ENCODE assay signal across 18 cellular contexts in the genomic region with DNA sequence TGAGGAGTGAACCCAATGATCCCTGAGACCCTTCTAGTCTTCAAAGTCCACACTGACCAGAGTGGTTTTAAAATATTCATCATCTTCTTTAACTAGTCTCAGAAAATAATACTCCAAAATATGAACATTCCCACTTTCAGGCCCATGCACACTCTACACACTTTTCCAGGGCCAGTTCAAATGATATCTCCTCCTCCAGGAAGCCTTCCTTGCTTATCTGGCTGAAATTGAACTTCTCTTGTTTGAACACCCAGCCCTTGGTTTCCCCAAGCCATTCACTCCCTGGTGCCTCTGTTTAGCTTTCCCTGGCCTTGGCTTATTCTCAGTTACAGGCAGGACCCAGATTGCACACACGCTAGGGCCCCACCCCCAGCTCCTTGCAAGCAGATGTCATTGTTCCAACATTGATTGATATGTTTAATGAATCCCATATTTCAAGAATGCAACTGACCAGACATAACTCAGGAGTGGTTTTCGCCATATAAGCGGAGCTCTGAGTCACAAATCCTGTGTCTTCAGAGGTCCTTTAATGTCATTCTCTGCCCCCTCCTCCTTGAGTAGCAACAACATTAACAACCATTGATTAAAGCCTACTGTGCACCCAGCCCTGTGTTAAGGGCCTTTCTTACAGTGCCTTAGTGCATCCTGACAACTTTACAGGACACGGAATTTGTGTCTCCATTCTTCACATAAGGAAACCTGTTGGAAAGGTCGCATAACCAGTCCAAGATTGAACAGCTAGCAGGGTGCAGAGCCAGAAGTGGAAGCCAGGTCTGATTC. TPM values are rescaled to one million over a fixed set of nuclear protein-coding genes. Genes with fewer than 3 reads are reported as not detected.
DNase-seq lines count a peak whose midpoint lies in the region; TF ChIP-seq lines count a peak whose summit lies in the region.
"Had no signal": no experiment of that assay in that cellular context is flagged by ENCODE, and none has a peak within 500 bp of the region (broad histone marks: within the 10 kb centered on the region; RNA-seq: fewer than 3 reads in every experiment).

No MANE protein-coding gene starts in this region.

- H3K9ac ChIP-seq in mesenchymal stem cell (ENCODE audit: low read length), result no peak overlapping the region

- TF ChIP-seq POLR2A in vagina (IDR thresholded peaks at IDR 0.05), result no peak

- peak overlapping the region; percentile 69 for H3K4me2 ChIP-seq in mesenchymal stem cell (ENCODE audit: low read length, poor library complexity, severe bottlenecking)

- no peak overlapping the region for H2BK5ac ChIP-seq in mesenchymal stem cell (ENCODE audit: low read depth, low read length, poor library complexity, severe bottlenecking)

- H3K27me3 Mint-ChIP-seq in activated CD4-positive, alpha-beta T cell treated with anti-CD3 and anti-CD28 coated beads, Interleukin-2, amount 10 ng/mL, durations not matched to agents 7 days and 5 days, result peaks cover 61% of the 10 kb centered on the region

- H3K4me1 Mint-ChIP-seq in activated CD4-positive, alpha-beta T cell treated with anti-CD3 and anti-CD28 coated beads, Interleukin-2, amount 10 ng/mL, durations not matched to agents 7 days and 5 days, result no peaks in the 10 kb centered on the region

- H3K4me3 ChIP-seq in choroid plexus epithelial cell (ENCODE audit: low read depth, low read length) (peak overlapping the region; percentile 64), mesenchymal stem cell (ENCODE audit: insufficient read depth in 1 of 2, low read depth in 1 of 2, low read length in 2 of 2) (peak overlapping the region; percentile 82 to 85), vagina (no peak overlapping the region)

- H2AFZ ChIP-seq in mesenchymal stem cell (ENCODE audit: low read depth, low read length), result no peak overlapping the region

- H3K18ac ChIP-seq in mesenchymal stem cell (ENCODE audit: low read depth in 1 of 2, low read length in 2 of 2), result peak overlapping the region; percentile 88 to 99

- no peaks in the 10 kb centered on the region for H3K9me3 Mint-ChIP-seq in activated CD4-positive, alpha-beta T cell treated with anti-CD3 and anti-CD28 coated beads, Interleukin-2, amount 10 ng/mL, durations not matched to agents 7 days and 5 days
- H3K9me3 Mint-ChIP-seq: naive thymus-derived CD4-positive, alpha-beta T cell had no signal

- peaks cover 6% of the 10 kb centered on the region for H3K79me1 ChIP-seq in mesenchymal stem cell (replicated peaks; ENCODE audit: low read length, poor library complexity, severe bottlenecking)

- no peaks in the 10 kb centered on the region for H3K36me3 Mint-ChIP-seq in activated CD4-positive, alpha-beta T cell treated with anti-CD3 and anti-CD28 coated beads, Interleukin-2, amount 10 ng/mL, durations not matched to agents 7 days and 5 days (ENCODE audit: low read depth)

- DNase-seq in activated CD8-positive, alpha-beta memory T cell treated with anti-CD3 and anti-CD28 coated beads for 24 hours, result peak; percentile 19
- DNase-seq in activated CD8-positive, alpha-beta memory T cell treated with anti-CD3 and anti-CD28 coated beads, Interleukin-2, amount 50 U/mL, for 4 hours, result no peak
- DNase-seq in choroid plexus epithelial cell (ENCODE audit: low read depth) (no peak), mesenchymal stem cell (peak; percentile 66), vagina (ENCODE audit: extremely low spot score in 2 of 2) (peak in 1 of 2 donors; percentile 60), CD1c-positive myeloid dendritic cell (ENCODE audit: extremely low spot score) (no peak)
- DNase-seq in activated effector memory CD4-positive, alpha-beta T cell treated with Interleukin-2 at 50 U/mL for 16 hours, result no peak
- DNase-seq in activated CD4-positive, alpha-beta T cell treated with anti-CD3 and anti-CD28 coated beads, Interleukin-2, amount 10 ng/mL, durations not matched to agents 7 days and 5 days, result no peak
- DNase-seq: activated gamma-delta T cell; EL; foreskin fibroblast; MM.1S; naive thymus-derived CD4-positive, alpha-beta T cell; NCI-H2029 treated with DMSO at 0.1 percent for 48 hours; NCI-H524 treated with DMSO at 0.1 percent for 48 hours had no signal

- H2AK5ac ChIP-seq in mesenchymal stem cell (ENCODE audit: low read length, severe bottlenecking), result no peak overlapping the region

- H3K4me1 ChIP-seq in mesenchymal stem cell (ENCODE audit: control insufficient read depth, insufficient read depth, low read depth, low read length) (peaks cover 36% of the 10 kb centered on the region), vagina (peaks cover 37% of the 10 kb centered on the region)

- H3K27ac Mint-ChIP-seq in activated CD4-positive, alpha-beta T cell treated with anti-CD3 and anti-CD28 coated beads, Interleukin-2, amount 10 ng/mL, durations not matched to agents 7 days and 5 days, result no peak overlapping the region
- H3K27ac Mint-ChIP-seq: GM23338; naive thymus-derived CD4-positive, alpha-beta T cell had no signal

- TF ChIP-seq CTCF in choroid plexus epithelial cell (conservative IDR thresholded peaks at IDR 0.05; ENCODE audit: low read depth, low read length) (no peak), vagina (IDR thresholded peaks at IDR 0.05) (no peak)

- no peak overlapping the region for H3K23ac ChIP-seq in mesenchymal stem cell (ENCODE audit: low read length in 2 of 2)

- CTCF ChIA-PET in activated CD4-positive, alpha-beta T cell treated with anti-CD3 and anti-CD28 coated beads, Interleukin-2, amount 10 ng/mL, durations not matched to agents 7 days and 5 days (lab: Charles Lee), result interaction anchor here (0.6 kb wide), 2 partner anchors 91 to 814 kb away, joined by 3 read pairs; no protein-coding TSS in a partner anchor

- H4K8ac ChIP-seq in mesenchymal stem cell (ENCODE audit: low read length), result peak overlapping the region; percentile 79

- H3K14ac ChIP-seq in mesenchymal stem cell (ENCODE audit: low read length in 2 of 2), result no peak overlapping the region

- peak overlapping the region; percentile 14 to 91 for H2BK12ac ChIP-seq in mesenchymal stem cell (ENCODE audit: low read length in 2 of 2)

- 31% methylated on average over 5 of the region's 5 CpGs for WGBS in mesenchymal stem cell

- H3K4ac ChIP-seq in mesenchymal stem cell (ENCODE audit: low read depth in 1 of 2, low read length in 2 of 2), result peak overlapping the region; percentile 35 to 71

- H3K36me3 ChIP-seq in mesenchymal stem cell (ENCODE audit: control insufficient read depth in 1 of 2, insufficient read depth in 2 of 2, low read depth in 1 of 2, low read length in 2 of 2), result peaks cover 0 to 15% of the 10 kb centered on the region in 2 experiments
- H3K36me3 ChIP-seq in vagina, result no peaks in the 10 kb centered on the region

- H3K27me3 ChIP-seq in mesenchymal stem cell (ENCODE audit: control insufficient read depth in 1 of 2, insufficient read depth in 1 of 2, low read length in 2 of 2) (peaks cover 3 to 52% of the 10 kb centered on the region in 2 experiments), vagina (no peaks in the 10 kb centered on the region)

- POLR2A ChIA-PET in activated CD4-positive, alpha-beta T cell treated with anti-CD3 and anti-CD28 coated beads, Interleukin-2, amount 10 ng/mL, durations not matched to agents 7 days and 5 days (lab: Charles Lee), result no interaction called here

- peak overlapping the region; percentile 84 for H2BK120ac ChIP-seq in mesenchymal stem cell (ENCODE audit: low read depth, low read length)

- H3K4me3 Mint-ChIP-seq in activated CD4-positive, alpha-beta T cell treated with anti-CD3 and anti-CD28 coated beads, Interleukin-2, amount 10 ng/mL, durations not matched to agents 7 days and 5 days, result no peak overlapping the region

- H3K27ac ChIP-seq in mesenchymal stem cell (ENCODE audit: low read length, poor library complexity, severe bottlenecking), result peak overlapping the region; percentile 72
- peak overlapping the region; percentile 79 for H3K27ac ChIP-seq in vagina
- H3K27ac ChIP-seq: VCaP had no signal

- H4K91ac ChIP-seq in mesenchymal stem cell (ENCODE audit: low read length), result peak overlapping the region; percentile 77

- H3K9me3 ChIP-seq in mesenchymal stem cell (ENCODE audit: control insufficient read depth, low read length) (no peaks in the 10 kb centered on the region), vagina (no peaks in the 10 kb centered on the region)

- H2BK15ac ChIP-seq in mesenchymal stem cell (ENCODE audit: low read depth, poor library complexity, severe bottlenecking), result no peak overlapping the region

- intact Hi-C loops in vagina (cut with DNase I), result loop anchor here (10.0 kb wide), 1 partner anchor 85 kb away; no protein-coding TSS in a partner anchor

RNA-seq across cellular contexts. Expression of a gene that starts 2.1 kb away (rescaled TPM):
- polyA plus RNA-seq in mesenchymal stem cell (2013, experiment 1 of 2), result 146 TPM
- polyA plus RNA-seq in mesenchymal stem cell (2013, experiment 2 of 2), result 150 TPM
- total RNA-seq in vagina, result 15.5 TPM
- 1 to 10 TPM; 1.0 to 1.1 TPM for total RNA-seq in activated CD4-positive, alpha-beta T cell treated with anti-CD3 and anti-CD28 coated beads, Interleukin-2, amount 10 ng/mL, durations not matched to agents 7 days and 5 days
- total RNA-seq: HT-29 had no signal

Comparison
In these comparisons a context has a peak if more than half of its experiments do, and no peak if none do; other contexts are left out.
1. DNase-seq: peak in activated CD8-positive, alpha-beta memory T cell treated with anti-CD3 and anti-CD28 coated beads for 24 hours (single experiment) and mesenchymal stem cell (single experiment); none in activated CD8-positive, alpha-beta memory T cell treated with anti-CD3 and anti-CD28 coated beads, Interleukin-2, amount 50 U/mL, for 4 hours (single experiment), choroid plexus epithelial cell (single experiment), CD1c-positive myeloid dendritic cell (single experiment), activated effector memory CD4-positive, alpha-beta T cell treated with Interleukin-2 at 50 U/mL for 16 hours (single experiment) and activated CD4-positive, alpha-beta T cell treated with anti-CD3 and anti-CD28 coated beads, Interleukin-2, amount 10 ng/mL, durations not matched to agents 7 days and 5 days (single experiment).
2. H3K4me3 ChIP-seq: peak in choroid plexus epithelial cell (single experiment) and mesenchymal stem cell (2 of 2); none in vagina (0 of 2).